Comparison of ENCODE assay signal across 9 cellular contexts in the genomic region with DNA sequence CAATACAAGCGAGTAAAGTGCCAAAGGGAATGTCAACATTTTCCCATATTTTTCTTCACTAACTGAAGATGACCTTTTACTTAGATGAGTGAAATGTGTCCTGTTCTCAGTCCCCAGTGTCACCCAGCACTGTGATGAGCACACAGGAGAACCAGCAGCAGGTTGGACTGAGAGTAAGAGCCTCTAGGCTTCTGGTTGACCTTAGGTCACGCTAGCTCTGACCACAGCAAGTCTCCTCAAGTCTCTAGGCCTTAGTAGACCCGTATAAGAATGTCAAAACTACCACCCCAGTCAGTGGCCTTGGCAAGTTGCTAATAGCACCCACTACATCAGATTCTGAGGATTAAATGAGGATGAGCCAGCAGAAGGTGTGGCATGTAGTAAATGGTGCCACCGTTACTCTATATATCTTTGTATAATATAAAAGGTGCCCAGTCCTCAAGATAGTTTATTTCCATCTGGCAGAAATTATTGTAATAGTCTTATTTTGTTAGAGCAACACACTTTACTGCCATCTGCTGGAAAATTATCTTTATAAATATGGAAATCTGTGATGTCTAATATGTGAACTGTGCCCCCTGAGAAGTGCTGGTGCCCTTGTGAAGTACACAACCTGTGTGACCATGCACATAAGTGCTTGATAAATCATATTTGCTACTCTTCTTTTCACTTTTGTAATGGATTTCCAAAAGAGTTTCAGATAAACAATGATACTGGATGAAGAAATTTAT.
A peak's percentile ranks its signal among the peaks of the same experiment; 100 is the strongest.
DNase-seq lines count a peak whose midpoint lies in the region; ATAC-seq and TF ChIP-seq lines count a peak whose summit lies in the region.
"Had no signal": no experiment of that assay in that cellular context is flagged by ENCODE, and none has a peak within 500 bp of the region (broad histone marks: within the 10 kb centered on the region; RNA-seq: fewer than 3 reads in every experiment).

No MANE protein-coding gene starts in this region.

- intact Hi-C loops in natural killer cell (cut with micrococcal nuclease) = loop anchor here (1.0 to 5.0 kb wide), 2 partner anchors 410 to 429 kb away; no protein-coding TSS in a partner anchor
- intact Hi-C loops in activated naive CD4-positive, alpha-beta T cell treated with anti-CD3 and anti-CD28 coated beads for 36 hours (cut with micrococcal nuclease) = loop anchor here (1.0 to 5.0 kb wide), 7 partner anchors 162 to 924 kb away; no protein-coding TSS in a partner anchor

- no peak for DNase-seq in natural killer cell
- DNase-seq in natural killer cell treated with Interleukin-12 subunit alpha and Interleukin-12 subunit beta and Interleukin-15 and Interleukin-18, amount 100 ng/mL, for 72 hours (ENCODE audit: low spot score) = no peak
- peak; percentile 6 for DNase-seq in NCI-H69 (lab: John Stamatoyannopoulos, UW)
- peak; percentile 54 for DNase-seq in dermis blood vessel endothelial cell
- DNase-seq in activated naive CD4-positive, alpha-beta T cell treated with anti-CD3 and anti-CD28 coated beads for 36 hours = no peak
- DNase-seq in KG1 (lab: John Stamatoyannopoulos, UW) = no peak
- DNase-seq: activated CD4-positive, CD25-positive, alpha-beta regulatory T cell had no signal

- peak; percentile 36 for TF ChIP-seq CTCF in natural killer cell (IDR thresholded peaks at IDR 0.05)

- ATAC-seq in natural killer cell (peak in 1 of 3 donors; percentile 26), HG03354 (IDR thresholded peaks at IDR 0.05; ENCODE audit: poor library complexity, severe bottlenecking, unreplicated experiment) (no peak), HG02970 (IDR thresholded peaks at IDR 0.05; ENCODE audit: low FRiP score, unreplicated experiment) (no peak)
- ATAC-seq in natural killer cell treated with Interleukin-12 subunit alpha and Interleukin-12 subunit beta and Interleukin-15 and Interleukin-18, amount 100 ng/mL, for 72 hours = no peak

- H3K9me3 Mint-ChIP-seq in natural killer cell = no peaks in the 10 kb centered on the region
- no peaks in the 10 kb centered on the region for H3K9me3 Mint-ChIP-seq in natural killer cell treated with Interleukin-12 subunit alpha and Interleukin-12 subunit beta and Interleukin-15 and Interleukin-18, amount 100 ng/mL, for 72 hours
- H3K9me3 Mint-ChIP-seq in activated naive CD4-positive, alpha-beta T cell treated with anti-CD3 and anti-CD28 coated beads for 36 hours = no peaks in the 10 kb centered on the region

- H3K27me3 Mint-ChIP-seq in natural killer cell (ENCODE audit: low read depth in 2 of 2) = no peaks in the 10 kb centered on the region
- H3K27me3 Mint-ChIP-seq in natural killer cell treated with Interleukin-12 subunit alpha and Interleukin-12 subunit beta and Interleukin-15 and Interleukin-18, amount 100 ng/mL, for 72 hours = peaks cover 0 to 2% of the 10 kb centered on the region in 2 donors
- H3K27me3 Mint-ChIP-seq in activated naive CD4-positive, alpha-beta T cell treated with anti-CD3 and anti-CD28 coated beads for 36 hours (ENCODE audit: low read depth) = no peaks in the 10 kb centered on the region

- CTCF ChIA-PET in activated naive CD4-positive, alpha-beta T cell treated with anti-CD3 and anti-CD28 coated beads for 36 hours (lab: Charles Lee) = no interaction called here

- H3K4me1 Mint-ChIP-seq in natural killer cell = peaks cover 0 to 8% of the 10 kb centered on the region in 2 donors
- peaks cover 0 to 3% of the 10 kb centered on the region in 2 donors for H3K4me1 Mint-ChIP-seq in natural killer cell treated with Interleukin-12 subunit alpha and Interleukin-12 subunit beta and Interleukin-15 and Interleukin-18, amount 100 ng/mL, for 72 hours (ENCODE audit: low read depth in 2 of 2)
- no peaks in the 10 kb centered on the region for H3K4me1 Mint-ChIP-seq in activated naive CD4-positive, alpha-beta T cell treated with anti-CD3 and anti-CD28 coated beads for 36 hours (ENCODE audit: low read depth)

- no peak overlapping the region for H3K4me3 Mint-ChIP-seq in natural killer cell
- H3K4me3 Mint-ChIP-seq in natural killer cell treated with Interleukin-12 subunit alpha and Interleukin-12 subunit beta and Interleukin-15 and Interleukin-18, amount 100 ng/mL, for 72 hours = no peak overlapping the region
- no peak overlapping the region for H3K4me3 Mint-ChIP-seq in activated naive CD4-positive, alpha-beta T cell treated with anti-CD3 and anti-CD28 coated beads for 36 hours

- H3K27ac Mint-ChIP-seq in natural killer cell = no peak overlapping the region
- no peak overlapping the region for H3K27ac Mint-ChIP-seq in natural killer cell treated with Interleukin-12 subunit alpha and Interleukin-12 subunit beta and Interleukin-15 and Interleukin-18, amount 100 ng/mL, for 72 hours
- H3K27ac Mint-ChIP-seq in activated naive CD4-positive, alpha-beta T cell treated with anti-CD3 and anti-CD28 coated beads for 36 hours = no peak overlapping the region

- H3K36me3 Mint-ChIP-seq in natural killer cell = no peaks in the 10 kb centered on the region
- H3K36me3 Mint-ChIP-seq in natural killer cell treated with Interleukin-12 subunit alpha and Interleukin-12 subunit beta and Interleukin-15 and Interleukin-18, amount 100 ng/mL, for 72 hours = no peaks in the 10 kb centered on the region
- H3K36me3 Mint-ChIP-seq in activated naive CD4-positive, alpha-beta T cell treated with anti-CD3 and anti-CD28 coated beads for 36 hours (ENCODE audit: low read depth) = no peaks in the 10 kb centered on the region

Comparison
In these comparisons a context has a peak if more than half of its experiments do, and no peak if none do; other contexts are left out.
1. DNase-seq: peak in NCI-H69 (single experiment) and dermis blood vessel endothelial cell (single experiment); none in natural killer cell (single experiment), natural killer cell treated with Interleukin-12 subunit alpha and Interleukin-12 subunit beta and Interleukin-15 and Interleukin-18, amount 100 ng/mL, for 72 hours (single experiment), activated naive CD4-positive, alpha-beta T cell treated with anti-CD3 and anti-CD28 coated beads for 36 hours (single experiment) and KG1 (single experiment).